ENCODE assay signal across 2 cellular contexts in the genomic region with DNA sequence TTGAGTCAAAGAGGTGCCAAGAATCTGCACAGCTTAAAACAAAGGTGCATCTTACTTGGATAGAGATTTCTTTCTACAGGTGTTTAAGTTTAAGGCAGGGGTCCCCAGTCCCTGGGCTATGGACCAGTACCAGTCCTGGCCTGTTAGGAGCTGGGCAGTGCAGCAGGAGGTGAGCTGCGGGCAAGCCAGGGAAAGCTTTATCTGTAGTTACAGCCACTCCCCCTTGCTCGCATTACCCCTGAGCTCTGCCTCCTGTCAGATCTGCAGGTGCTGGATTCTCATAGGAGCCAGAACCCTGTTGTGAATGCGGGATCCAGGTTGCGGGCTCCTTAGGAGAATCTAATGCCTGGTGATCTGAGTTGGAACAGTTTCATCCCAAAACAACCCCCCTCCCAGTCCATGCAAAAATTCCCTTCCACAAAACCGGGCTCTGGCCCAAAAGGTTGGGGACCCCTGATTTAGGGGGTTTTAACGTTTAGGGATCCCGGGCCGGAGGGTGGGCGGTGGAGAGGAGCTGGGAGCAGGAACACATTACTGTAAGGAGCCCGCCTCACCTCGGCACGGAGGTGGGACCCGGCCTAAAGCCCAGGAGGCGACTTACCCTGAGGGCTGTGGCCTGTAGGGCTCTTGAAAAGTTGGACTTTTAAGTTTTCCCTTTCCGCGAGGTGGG.
TF ChIP-seq lines count a peak whose summit lies in the region.

No MANE protein-coding gene starts in this region.

TF ChIP-seq in GM23338, 12 proteins besides CTCF, POLR2A, EP300 and RAD21 (continued from another document):
- TF ChIP-seq ZNF462 (CRISPR knock-in tag; IDR thresholded peaks at IDR 0.05) (no peak), CREB1 (CRISPR knock-in tag; IDR thresholded peaks at IDR 0.05; ENCODE audit: low read depth) (no peak), ZNF114 (CRISPR knock-in tag; IDR thresholded peaks at IDR 0.05) (no peak), STAT1 (IDR thresholded peaks at IDR 0.05; ENCODE audit: unreplicated experiment) (no peak), JUNB (IDR thresholded peaks at IDR 0.05; ENCODE audit: unreplicated experiment) (no peak), REST (IDR thresholded peaks at IDR 0.05; ENCODE audit: unreplicated experiment) (no peak)
- TF ChIP-seq, protein P1, sequence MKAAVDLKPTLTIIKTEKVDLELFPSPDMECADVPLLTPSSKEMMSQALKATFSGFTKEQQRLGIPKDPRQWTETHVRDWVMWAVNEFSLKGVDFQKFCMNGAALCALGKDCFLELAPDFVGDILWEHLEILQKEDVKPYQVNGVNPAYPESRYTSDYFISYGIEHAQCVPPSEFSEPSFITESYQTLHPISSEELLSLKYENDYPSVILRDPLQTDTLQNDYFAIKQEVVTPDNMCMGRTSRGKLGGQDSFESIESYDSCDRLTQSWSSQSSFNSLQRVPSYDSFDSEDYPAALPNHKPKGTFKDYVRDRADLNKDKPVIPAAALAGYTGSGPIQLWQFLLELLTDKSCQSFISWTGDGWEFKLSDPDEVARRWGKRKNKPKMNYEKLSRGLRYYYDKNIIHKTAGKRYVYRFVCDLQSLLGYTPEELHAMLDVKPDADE (IDR thresholded peaks at IDR 0.05), result no peak

TF ChIP-seq in K562, 482 proteins besides CTCF, POLR2A, EP300 and RAD21 (continued from another document):
- 0 out of 2 replicates have a peak, but pooled peaks have one; percentile 2 for TF ChIP-seq ARID4B (CRISPR knock-in tag; IDR thresholded peaks at IDR 0.05)
